ENCODE assay signal across 18 cellular contexts in genomic region chr10:34702982-34703381, GRCh38.
"Had no signal": no experiment of that assay in that cellular context is flagged by ENCODE, and none has a peak within 500 bp of the region (broad histone marks: within the 10 kb centered on the region; RNA-seq: fewer than 3 reads in every experiment).

No MANE protein-coding gene starts in this region.

- H3K36me3 ChIP-seq: brain microvascular endothelial cell, heart right ventricle, transverse colon had no signal

- H3K27ac ChIP-seq: brain microvascular endothelial cell, psoas muscle had no signal

- ATAC-seq: activated CD4-positive, CD25-positive, alpha-beta regulatory T cell treated with anti-CD3 and anti-CD28 coated beads, Interleukin-2, amount 50 U/mL, for 24 hours; left lobe of liver; stimulated activated effector memory CD8-positive, alpha-beta T cell treated with anti-CD3 and anti-CD28 coated beads, Interleukin-12 subunit alpha, Interleukin-12 subunit beta, amount 100 ng/mL, for 72 hours had no signal

- H3K4me3 ChIP-seq: heart right ventricle, psoas muscle, transverse colon had no signal

- H3K9me3 ChIP-seq: heart right ventricle, psoas muscle, transverse colon had no signal

- H3K36me3 Mint-ChIP-seq: activated naive CD8-positive, alpha-beta T cell treated with anti-CD3 and anti-CD28 coated beads, Interleukin-2, amount 10 ng/mL, durations not matched to agents 7 days and 5 days; stimulated activated effector memory CD8-positive, alpha-beta T cell treated with anti-CD3 and anti-CD28 coated beads, Interleukin-12 subunit alpha, Interleukin-12 subunit beta, amount 100 ng/mL, for 72 hours had no signal

- H3K9me3 Mint-ChIP-seq: activated naive CD8-positive, alpha-beta T cell treated with anti-CD3 and anti-CD28 coated beads, Interleukin-2, amount 10 ng/mL, durations not matched to agents 7 days and 5 days; neural crest cell; stimulated activated effector memory CD8-positive, alpha-beta T cell treated with anti-CD3 and anti-CD28 coated beads, Interleukin-12 subunit alpha, Interleukin-12 subunit beta, amount 100 ng/mL, for 72 hours had no signal

- DNase-seq: activated CD4-positive, alpha-beta T cell treated with anti-CD3 and anti-CD28 coated beads, Interleukin-2, amount 50 U/mL, for 1 hour; activated CD8-positive, alpha-beta memory T cell treated with anti-CD3 and anti-CD28 coated beads for 24 hours; activated gamma-delta T cell treated with Interleukin-2 at 50 U/mL for 16 hours; activated naive CD8-positive, alpha-beta T cell treated with anti-CD3 and anti-CD28 coated beads, Interleukin-2, amount 10 ng/mL, durations not matched to agents 7 days and 5 days; brain microvascular endothelial cell; cerebellar nuclear complex; effector CD8-positive, alpha-beta T cell; heart right ventricle; mesendoderm; psoas muscle; stimulated activated CD4-positive, alpha-beta T cell treated with anti-CD3 and anti-CD28 coated beads, Interleukin-12 subunit alpha, Interleukin-12 subunit beta, amount 100 ng/mL, for 4 hours; stimulated activated CD4-positive, alpha-beta T cell treated with anti-CD3 and anti-CD28 coated beads, Interleukin-2, amount 100 ng/mL, for 24 hours; transverse colon had no signal

- FAIRE-seq: frontal cortex had no signal

- H3K27me3 ChIP-seq: brain microvascular endothelial cell, heart right ventricle, transverse colon had no signal

- H3K27ac Mint-ChIP-seq: activated naive CD8-positive, alpha-beta T cell treated with anti-CD3 and anti-CD28 coated beads, Interleukin-2, amount 10 ng/mL, durations not matched to agents 7 days and 5 days; stimulated activated effector memory CD8-positive, alpha-beta T cell treated with anti-CD3 and anti-CD28 coated beads, Interleukin-12 subunit alpha, Interleukin-12 subunit beta, amount 100 ng/mL, for 72 hours had no signal
